ENCODE assay signal across 16 cellular contexts in the genomic region with DNA sequence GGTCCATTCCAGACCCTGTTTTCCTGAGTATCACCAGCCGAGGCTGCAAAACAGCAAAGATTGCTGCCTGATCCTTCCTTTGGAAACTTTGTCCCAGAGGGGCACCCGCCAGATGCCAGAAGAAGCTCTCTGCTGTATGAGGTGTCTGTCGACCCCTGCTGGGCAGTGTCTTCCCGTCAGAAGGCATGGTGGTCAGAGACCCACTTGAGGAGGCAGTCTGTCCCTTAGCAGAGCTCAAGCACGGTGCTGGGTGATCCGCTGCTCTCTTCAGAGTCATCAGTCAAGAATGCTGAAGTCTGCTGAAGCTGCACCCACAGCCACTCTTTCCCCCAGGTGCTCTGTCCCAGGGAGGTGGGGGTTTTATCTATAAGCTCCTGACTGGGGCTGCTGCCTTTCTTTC.
DNase-seq lines count a peak whose midpoint lies in the region; TF ChIP-seq lines count a peak whose summit lies in the region.
"Had no signal": no experiment of that assay in that cellular context is flagged by ENCODE, and none has a peak within 500 bp of the region (broad histone marks: within the 10 kb centered on the region; RNA-seq: fewer than 3 reads in every experiment).

No MANE protein-coding gene starts in this region.

- H3K4me3 ChIP-seq in LNCaP clone FGC (ENCODE audit: low read depth, low read length) (no peak overlapping the region), breast epithelium (no peak overlapping the region)

- DNase-seq in LNCaP clone FGC (ENCODE audit: low read depth) (no peak), chondrocyte (ENCODE audit: low spot score) (peak; percentile 67), kidney tubule cell (ENCODE audit: low spot score) (peak; percentile 2), breast epithelium (ENCODE audit: low spot score in 2 of 2) (no peak), RWPE1 (ENCODE audit: low spot score) (no peak), NAMALWA (ENCODE audit: low spot score) (no peak)
- DNase-seq in stimulated activated CD4-positive, alpha-beta T cell treated with anti-CD3 and anti-CD28 coated beads, Interleukin-12 subunit alpha, Interleukin-12 subunit beta, amount 100 ng/mL, for 4 hours = no peak
- DNase-seq: ACHN; BE2C; C1 segment of cervical spinal cord; Caco-2; CD4-positive, alpha-beta T cell; GF-D8; GOT3; H7 had no signal

- H3K36me3 ChIP-seq in breast epithelium = no peaks in the 10 kb centered on the region
- H3K36me3 ChIP-seq: BE2C had no signal

- H3K36me3 Mint-ChIP-seq in chondrocyte (ENCODE audit: low read depth) = no peaks in the 10 kb centered on the region
- H3K36me3 Mint-ChIP-seq: IgD-negative memory B cell had no signal

- H3K4me1 Mint-ChIP-seq in chondrocyte (ENCODE audit: low read depth) = no peaks in the 10 kb centered on the region

- no peak for TF ChIP-seq POLR2A in breast epithelium (IDR thresholded peaks at IDR 0.05)

- H3K4me3 Mint-ChIP-seq in chondrocyte (ENCODE audit: unreplicated experiment) = no peak overlapping the region
- H3K4me3 Mint-ChIP-seq: CD4-positive, alpha-beta T cell; IgD-negative memory B cell had no signal

- no peak overlapping the region for H3K27ac ChIP-seq in breast epithelium
- no peak overlapping the region for H3K27ac ChIP-seq in RWPE1

- H3K27me3 ChIP-seq in breast epithelium = no peaks in the 10 kb centered on the region
- H3K27me3 ChIP-seq: BE2C had no signal

- H3K4me1 ChIP-seq in breast epithelium = no peaks in the 10 kb centered on the region
- H3K4me1 ChIP-seq: BE2C, Caco-2 had no signal

- CTCF ChIA-PET in RWPE1 (lab: Yijun Ruan, JAX) = no interaction called here

- H3K9me3 Mint-ChIP-seq in chondrocyte (ENCODE audit: low read depth) = peaks cover 8% of the 10 kb centered on the region

- intact Hi-C loops in breast epithelium (cut with DNase I; ENCODE audit: low total_unique reads) = no loop called here

- POLR2A ChIA-PET in RWPE1 (lab: Yijun Ruan, JAX; ENCODE audit: low non-redundant PET) = no interaction called here

- no peaks in the 10 kb centered on the region for H3K27me3 Mint-ChIP-seq in chondrocyte (ENCODE audit: low read depth)
- H3K27me3 Mint-ChIP-seq: CD4-positive, alpha-beta T cell; IgD-negative memory B cell had no signal

- no peaks in the 10 kb centered on the region for H3K9me3 ChIP-seq in breast epithelium
- H3K9me3 ChIP-seq: BE2C, Caco-2 had no signal

- H3K27ac Mint-ChIP-seq in chondrocyte (ENCODE audit: unreplicated experiment) = no peak overlapping the region
- H3K27ac Mint-ChIP-seq: CD4-positive, alpha-beta T cell; IgD-negative memory B cell had no signal

- TF ChIP-seq CTCF in LNCaP clone FGC (IDR thresholded peaks at IDR 0.05; ENCODE audit: control insufficient read depth, extremely low read depth, insufficient read depth) (0 out of 2 replicates have a peak, but pooled peaks have one; percentile 3), chondrocyte (IDR thresholded peaks at IDR 0.05) (no peak), breast epithelium (IDR thresholded peaks at IDR 0.05) (no peak), RWPE1 (conservative IDR thresholded peaks at IDR 0.05; ENCODE audit: low read depth) (no peak)

Comparison
In these comparisons a context has a peak if more than half of its experiments do, and no peak if none do; other contexts are left out.
1. DNase-seq: peak in chondrocyte (single experiment) and kidney tubule cell (single experiment); none in LNCaP clone FGC (single experiment), breast epithelium (0 of 2), stimulated activated CD4-positive, alpha-beta T cell treated with anti-CD3 and anti-CD28 coated beads, Interleukin-12 subunit alpha, Interleukin-12 subunit beta, amount 100 ng/mL, for 4 hours (single experiment), RWPE1 (single experiment) and NAMALWA (single experiment).